In the genomic region with DNA sequence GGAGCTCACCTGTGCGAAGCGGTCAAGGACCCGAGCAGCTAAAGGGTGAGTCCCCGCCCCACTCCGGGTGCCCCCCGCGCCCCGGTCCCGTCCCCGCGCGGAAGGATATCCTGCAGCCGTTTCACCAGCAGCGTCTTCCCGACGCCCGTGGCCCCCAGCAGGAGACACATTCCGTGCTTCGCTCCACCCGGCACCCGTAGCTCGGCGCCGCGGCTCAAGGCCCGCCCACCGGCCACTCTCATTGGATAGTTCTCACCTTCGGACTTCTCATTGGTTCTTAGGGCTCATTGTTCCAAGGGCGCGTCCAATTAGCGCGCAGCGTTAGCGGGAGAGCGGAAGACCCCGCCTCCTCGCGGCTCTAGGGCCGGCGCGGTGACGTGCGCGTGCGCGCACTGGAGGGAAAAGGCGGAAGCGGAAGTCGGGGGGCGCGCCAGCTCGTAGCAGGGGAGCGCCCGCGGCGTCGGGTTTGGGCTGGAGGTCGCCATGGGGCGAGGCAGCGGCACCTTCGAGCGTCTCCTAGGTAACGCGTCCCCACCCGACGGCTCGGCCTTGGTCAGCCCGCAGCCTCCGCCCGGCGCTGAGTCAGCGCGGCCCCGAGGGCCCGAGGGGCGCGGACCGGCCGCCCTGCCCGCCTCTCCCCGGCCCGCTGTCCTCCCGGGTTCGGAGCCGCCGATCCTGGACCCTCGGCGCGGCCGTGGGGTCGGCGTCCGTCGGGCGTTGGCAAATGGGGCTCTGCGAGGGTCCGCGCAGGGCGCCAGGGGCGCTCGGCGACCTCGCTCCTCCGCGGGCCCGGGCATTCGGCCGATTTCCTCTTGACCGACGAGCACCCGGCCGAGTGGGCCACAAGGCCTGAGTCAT, we compare ENCODE assay signal across 1 cellular context.
TF ChIP-seq lines count a peak whose summit lies in the region.

A gene with protein sequence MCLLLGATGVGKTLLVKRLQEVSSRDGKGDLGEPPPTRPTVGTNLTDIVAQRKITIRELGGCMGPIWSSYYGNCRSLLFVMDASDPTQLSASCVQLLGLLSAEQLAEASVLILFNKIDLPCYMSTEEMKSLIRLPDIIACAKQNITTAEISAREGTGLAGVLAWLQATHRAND (minus strand): TSS at position 214 of the 858 bp plus-strand sequence. CDS start 44 bp downstream, at position 170.
A gene with protein sequence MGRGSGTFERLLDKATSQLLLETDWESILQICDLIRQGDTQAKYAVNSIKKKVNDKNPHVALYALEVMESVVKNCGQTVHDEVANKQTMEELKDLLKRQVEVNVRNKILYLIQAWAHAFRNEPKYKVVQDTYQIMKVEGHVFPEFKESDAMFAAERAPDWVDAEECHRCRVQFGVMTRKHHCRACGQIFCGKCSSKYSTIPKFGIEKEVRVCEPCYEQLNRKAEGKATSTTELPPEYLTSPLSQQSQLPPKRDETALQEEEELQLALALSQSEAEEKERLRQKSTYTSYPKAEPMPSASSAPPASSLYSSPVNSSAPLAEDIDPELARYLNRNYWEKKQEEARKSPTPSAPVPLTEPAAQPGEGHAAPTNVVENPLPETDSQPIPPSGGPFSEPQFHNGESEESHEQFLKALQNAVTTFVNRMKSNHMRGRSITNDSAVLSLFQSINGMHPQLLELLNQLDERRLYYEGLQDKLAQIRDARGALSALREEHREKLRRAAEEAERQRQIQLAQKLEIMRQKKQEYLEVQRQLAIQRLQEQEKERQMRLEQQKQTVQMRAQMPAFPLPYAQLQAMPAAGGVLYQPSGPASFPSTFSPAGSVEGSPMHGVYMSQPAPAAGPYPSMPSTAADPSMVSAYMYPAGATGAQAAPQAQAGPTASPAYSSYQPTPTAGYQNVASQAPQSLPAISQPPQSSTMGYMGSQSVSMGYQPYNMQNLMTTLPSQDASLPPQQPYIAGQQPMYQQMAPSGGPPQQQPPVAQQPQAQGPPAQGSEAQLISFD (plus strand): TSS at position 428 of the 858 bp plus-strand sequence. CDS start 56 bp downstream, at position 484.

TF ChIP-seq in HepG2, 621 proteins besides CTCF, POLR2A, EP300 and RAD21 (continued from another document and continues in another):
- TF ChIP-seq, protein P1, sequence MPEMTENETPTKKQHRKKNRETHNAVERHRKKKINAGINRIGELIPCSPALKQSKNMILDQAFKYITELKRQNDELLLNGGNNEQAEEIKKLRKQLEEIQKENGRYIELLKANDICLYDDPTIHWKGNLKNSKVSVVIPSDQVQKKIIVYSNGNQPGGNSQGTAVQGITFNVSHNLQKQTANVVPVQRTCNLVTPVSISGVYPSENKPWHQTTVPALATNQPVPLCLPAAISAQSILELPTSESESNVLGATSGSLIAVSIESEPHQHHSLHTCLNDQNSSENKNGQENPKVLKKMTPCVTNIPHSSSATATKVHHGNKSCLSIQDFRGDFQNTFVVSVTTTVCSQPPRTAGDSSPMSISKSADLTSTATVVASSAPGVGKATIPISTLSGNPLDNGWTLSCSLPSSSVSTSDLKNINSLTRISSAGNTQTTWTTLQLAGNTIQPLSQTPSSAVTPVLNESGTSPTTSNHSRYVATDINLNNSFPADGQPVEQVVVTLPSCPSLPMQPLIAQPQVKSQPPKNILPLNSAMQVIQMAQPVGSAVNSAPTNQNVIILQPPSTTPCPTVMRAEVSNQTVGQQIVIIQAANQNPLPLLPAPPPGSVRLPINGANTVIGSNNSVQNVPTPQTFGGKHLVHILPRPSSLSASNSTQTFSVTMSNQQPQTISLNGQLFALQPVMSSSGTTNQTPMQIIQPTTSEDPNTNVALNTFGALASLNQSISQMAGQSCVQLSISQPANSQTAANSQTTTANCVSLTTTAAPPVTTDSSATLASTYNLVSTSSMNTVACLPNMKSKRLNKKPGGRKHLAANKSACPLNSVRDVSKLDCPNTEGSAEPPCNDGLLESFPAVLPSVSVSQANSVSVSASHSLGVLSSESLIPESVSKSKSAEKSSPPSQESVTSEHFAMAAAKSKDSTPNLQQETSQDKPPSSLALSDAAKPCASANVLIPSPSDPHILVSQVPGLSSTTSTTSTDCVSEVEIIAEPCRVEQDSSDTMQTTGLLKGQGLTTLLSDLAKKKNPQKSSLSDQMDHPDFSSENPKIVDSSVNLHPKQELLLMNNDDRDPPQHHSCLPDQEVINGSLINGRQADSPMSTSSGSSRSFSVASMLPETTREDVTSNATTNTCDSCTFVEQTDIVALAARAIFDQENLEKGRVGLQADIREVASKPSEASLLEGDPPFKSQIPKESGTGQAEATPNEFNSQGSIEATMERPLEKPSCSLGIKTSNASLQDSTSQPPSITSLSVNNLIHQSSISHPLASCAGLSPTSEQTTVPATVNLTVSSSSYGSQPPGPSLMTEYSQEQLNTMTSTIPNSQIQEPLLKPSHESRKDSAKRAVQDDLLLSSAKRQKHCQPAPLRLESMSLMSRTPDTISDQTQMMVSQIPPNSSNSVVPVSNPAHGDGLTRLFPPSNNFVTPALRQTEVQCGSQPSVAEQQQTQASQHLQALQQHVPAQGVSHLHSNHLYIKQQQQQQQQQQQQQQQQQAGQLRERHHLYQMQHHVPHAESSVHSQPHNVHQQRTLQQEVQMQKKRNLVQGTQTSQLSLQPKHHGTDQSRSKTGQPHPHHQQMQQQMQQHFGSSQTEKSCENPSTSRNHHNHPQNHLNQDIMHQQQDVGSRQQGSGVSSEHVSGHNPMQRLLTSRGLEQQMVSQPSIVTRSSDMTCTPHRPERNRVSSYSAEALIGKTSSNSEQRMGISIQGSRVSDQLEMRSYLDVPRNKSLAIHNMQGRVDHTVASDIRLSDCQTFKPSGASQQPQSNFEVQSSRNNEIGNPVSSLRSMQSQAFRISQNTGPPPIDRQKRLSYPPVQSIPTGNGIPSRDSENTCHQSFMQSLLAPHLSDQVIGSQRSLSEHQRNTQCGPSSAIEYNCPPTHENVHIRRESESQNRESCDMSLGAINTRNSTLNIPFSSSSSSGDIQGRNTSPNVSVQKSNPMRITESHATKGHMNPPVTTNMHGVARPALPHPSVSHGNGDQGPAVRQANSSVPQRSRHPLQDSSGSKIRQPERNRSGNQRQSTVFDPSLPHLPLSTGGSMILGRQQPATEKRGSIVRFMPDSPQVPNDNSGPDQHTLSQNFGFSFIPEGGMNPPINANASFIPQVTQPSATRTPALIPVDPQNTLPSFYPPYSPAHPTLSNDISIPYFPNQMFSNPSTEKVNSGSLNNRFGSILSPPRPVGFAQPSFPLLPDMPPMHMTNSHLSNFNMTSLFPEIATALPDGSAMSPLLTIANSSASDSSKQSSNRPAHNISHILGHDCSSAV (CRISPR knock-in tag; IDR thresholded peaks at IDR 0.05; ENCODE audit: borderline replicate concordance) = no peak
- TF ChIP-seq TCF7 (IDR thresholded peaks at IDR 0.05; ENCODE audit: low read depth) (no peak), HOXA9 (CRISPR knock-in tag; IDR thresholded peaks at IDR 0.05; ENCODE audit: borderline replicate concordance) (peak; percentile 70; the same call in 1 of the 2 replicates), TCF7L2 (IDR thresholded peaks at IDR 0.05; ENCODE audit: low read depth, low read length) (no peak), GTF2F1 (IDR thresholded peaks at IDR 0.05; ENCODE audit: low read length) (no peak), CCDC6 (CRISPR knock-in tag; IDR thresholded peaks at IDR 0.05) (peak; percentile 6; the same call in 1 of the 2 replicates), ZNF296 (CRISPR knock-in tag; conservative IDR thresholded peaks at IDR 0.05) (no peak), MIER2 (CRISPR knock-in tag; IDR thresholded peaks at IDR 0.05) (no peak), STAT5B (CRISPR knock-in tag; IDR thresholded peaks at IDR 0.05) (no peak), SRSF1 (optimal IDR thresholded peaks at IDR 0.05; ENCODE audit: low read depth, low read length) (peak; percentile 60), ZNF160 (CRISPR knock-in tag; IDR thresholded peaks at IDR 0.05) (no peak), ZNF549 (CRISPR knock-in tag; IDR thresholded peaks at IDR 0.05) (0 out of 2 replicates have a peak, but pooled peaks have one; percentile 61), FOXM1 (CRISPR knock-in tag; IDR thresholded peaks at IDR 0.05) (0 out of 2 replicates have a peak, but pooled peaks have one; percentile 58), ZNF644 (CRISPR knock-in tag; IDR thresholded peaks at IDR 0.05; ENCODE audit: low read depth) (no peak), ARNTL (CRISPR knock-in tag; IDR thresholded peaks at IDR 0.05) (peak; percentile 67; the same call in 1 of the 2 replicates), ZNF7 (CRISPR knock-in tag; IDR thresholded peaks at IDR 0.05) (no peak), XBP1 (CRISPR knock-in tag; IDR thresholded peaks at IDR 0.05) (no peak), NR2F1 (CRISPR knock-in tag; IDR thresholded peaks at IDR 0.05) (no peak), SP4 (CRISPR knock-in tag; IDR thresholded peaks at IDR 0.05) (peak; percentile 95), KLF6 (CRISPR knock-in tag; IDR thresholded peaks at IDR 0.05) (peak; percentile 73; the same call in 1 of the 2 replicates)
- TF ChIP-seq, protein P2, sequence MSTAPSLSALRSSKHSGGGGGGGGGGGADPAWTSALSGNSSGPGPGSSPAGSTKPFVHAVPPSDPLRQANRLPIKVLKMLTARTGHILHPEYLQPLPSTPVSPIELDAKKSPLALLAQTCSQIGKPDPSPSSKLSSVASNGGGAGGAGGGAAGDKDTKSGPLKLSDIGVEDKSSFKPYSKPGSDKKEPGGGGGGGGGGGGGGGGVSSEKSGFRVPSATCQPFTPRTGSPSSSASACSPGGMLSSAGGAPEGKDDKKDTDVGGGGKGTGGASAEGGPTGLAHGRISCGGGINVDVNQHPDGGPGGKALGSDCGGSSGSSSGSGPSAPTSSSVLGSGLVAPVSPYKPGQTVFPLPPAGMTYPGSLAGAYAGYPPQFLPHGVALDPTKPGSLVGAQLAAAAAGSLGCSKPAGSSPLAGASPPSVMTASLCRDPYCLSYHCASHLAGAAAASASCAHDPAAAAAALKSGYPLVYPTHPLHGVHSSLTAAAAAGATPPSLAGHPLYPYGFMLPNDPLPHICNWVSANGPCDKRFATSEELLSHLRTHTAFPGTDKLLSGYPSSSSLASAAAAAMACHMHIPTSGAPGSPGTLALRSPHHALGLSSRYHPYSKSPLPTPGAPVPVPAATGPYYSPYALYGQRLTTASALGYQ (CRISPR knock-in tag; IDR thresholded peaks at IDR 0.05) = peak; percentile 62; the same call in 1 of the 2 replicates
- TF ChIP-seq, protein P3, sequence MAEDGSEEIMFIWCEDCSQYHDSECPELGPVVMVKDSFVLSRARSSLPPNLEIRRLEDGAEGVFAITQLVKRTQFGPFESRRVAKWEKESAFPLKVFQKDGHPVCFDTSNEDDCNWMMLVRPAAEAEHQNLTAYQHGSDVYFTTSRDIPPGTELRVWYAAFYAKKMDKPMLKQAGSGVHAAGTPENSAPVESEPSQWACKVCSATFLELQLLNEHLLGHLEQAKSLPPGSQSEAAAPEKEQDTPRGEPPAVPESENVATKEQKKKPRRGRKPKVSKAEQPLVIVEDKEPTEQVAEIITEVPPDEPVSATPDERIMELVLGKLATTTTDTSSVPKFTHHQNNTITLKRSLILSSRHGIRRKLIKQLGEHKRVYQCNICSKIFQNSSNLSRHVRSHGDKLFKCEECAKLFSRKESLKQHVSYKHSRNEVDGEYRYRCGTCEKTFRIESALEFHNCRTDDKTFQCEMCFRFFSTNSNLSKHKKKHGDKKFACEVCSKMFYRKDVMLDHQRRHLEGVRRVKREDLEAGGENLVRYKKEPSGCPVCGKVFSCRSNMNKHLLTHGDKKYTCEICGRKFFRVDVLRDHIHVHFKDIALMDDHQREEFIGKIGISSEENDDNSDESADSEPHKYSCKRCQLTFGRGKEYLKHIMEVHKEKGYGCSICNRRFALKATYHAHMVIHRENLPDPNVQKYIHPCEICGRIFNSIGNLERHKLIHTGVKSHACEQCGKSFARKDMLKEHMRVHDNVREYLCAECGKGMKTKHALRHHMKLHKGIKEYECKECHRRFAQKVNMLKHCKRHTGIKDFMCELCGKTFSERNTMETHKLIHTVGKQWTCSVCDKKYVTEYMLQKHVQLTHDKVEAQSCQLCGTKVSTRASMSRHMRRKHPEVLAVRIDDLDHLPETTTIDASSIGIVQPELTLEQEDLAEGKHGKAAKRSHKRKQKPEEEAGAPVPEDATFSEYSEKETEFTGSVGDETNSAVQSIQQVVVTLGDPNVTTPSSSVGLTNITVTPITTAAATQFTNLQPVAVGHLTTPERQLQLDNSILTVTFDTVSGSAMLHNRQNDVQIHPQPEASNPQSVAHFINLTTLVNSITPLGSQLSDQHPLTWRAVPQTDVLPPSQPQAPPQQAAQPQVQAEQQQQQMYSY (CRISPR knock-in tag; IDR thresholded peaks at IDR 0.05) = 0 out of 2 replicates have a peak, but pooled peaks have one; percentile 21
- TF ChIP-seq, protein P4, sequence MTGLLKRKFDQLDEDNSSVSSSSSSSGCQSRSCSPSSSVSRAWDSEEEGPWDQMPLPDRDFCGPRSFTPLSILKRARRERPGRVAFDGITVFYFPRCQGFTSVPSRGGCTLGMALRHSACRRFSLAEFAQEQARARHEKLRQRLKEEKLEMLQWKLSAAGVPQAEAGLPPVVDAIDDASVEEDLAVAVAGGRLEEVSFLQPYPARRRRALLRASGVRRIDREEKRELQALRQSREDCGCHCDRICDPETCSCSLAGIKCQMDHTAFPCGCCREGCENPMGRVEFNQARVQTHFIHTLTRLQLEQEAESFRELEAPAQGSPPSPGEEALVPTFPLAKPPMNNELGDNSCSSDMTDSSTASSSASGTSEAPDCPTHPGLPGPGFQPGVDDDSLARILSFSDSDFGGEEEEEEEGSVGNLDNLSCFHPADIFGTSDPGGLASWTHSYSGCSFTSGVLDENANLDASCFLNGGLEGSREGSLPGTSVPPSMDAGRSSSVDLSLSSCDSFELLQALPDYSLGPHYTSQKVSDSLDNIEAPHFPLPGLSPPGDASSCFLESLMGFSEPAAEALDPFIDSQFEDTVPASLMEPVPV (CRISPR knock-in tag; IDR thresholded peaks at IDR 0.05) = no peak; the same call in 1 of the 2 replicates
- TF ChIP-seq, protein P5, sequence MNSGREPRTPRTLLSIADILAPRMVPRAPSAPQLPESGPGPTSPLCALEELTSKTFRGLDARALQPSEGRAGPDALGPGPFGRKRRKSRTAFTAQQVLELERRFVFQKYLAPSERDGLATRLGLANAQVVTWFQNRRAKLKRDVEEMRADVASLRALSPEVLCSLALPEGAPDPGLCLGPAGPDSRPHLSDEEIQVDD (CRISPR knock-in tag; IDR thresholded peaks at IDR 0.05; ENCODE audit: borderline replicate concordance) = no peak; the same call in 1 of the 2 replicates
- TF ChIP-seq, protein P6, sequence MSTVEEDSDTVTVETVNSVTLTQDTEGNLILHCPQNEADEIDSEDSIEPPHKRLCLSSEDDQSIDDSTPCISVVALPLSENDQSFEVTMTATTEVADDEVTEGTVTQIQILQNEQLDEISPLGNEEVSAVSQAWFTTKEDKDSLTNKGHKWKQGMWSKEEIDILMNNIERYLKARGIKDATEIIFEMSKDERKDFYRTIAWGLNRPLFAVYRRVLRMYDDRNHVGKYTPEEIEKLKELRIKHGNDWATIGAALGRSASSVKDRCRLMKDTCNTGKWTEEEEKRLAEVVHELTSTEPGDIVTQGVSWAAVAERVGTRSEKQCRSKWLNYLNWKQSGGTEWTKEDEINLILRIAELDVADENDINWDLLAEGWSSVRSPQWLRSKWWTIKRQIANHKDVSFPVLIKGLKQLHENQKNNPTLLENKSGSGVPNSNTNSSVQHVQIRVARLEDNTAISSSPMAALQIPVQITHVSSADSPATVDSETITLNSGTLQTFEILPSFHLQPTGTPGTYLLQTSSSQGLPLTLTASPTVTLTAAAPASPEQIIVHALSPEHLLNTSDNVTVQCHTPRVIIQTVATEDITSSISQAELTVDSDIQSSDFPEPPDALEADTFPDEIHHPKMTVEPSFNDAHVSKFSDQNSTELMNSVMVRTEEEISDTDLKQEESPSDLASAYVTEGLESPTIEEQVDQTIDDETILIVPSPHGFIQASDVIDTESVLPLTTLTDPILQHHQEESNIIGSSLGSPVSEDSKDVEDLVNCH (CRISPR knock-in tag; IDR thresholded peaks at IDR 0.05) = no peak
